22 cellular contexts compared by ENCODE assay signal in the genomic region with DNA sequence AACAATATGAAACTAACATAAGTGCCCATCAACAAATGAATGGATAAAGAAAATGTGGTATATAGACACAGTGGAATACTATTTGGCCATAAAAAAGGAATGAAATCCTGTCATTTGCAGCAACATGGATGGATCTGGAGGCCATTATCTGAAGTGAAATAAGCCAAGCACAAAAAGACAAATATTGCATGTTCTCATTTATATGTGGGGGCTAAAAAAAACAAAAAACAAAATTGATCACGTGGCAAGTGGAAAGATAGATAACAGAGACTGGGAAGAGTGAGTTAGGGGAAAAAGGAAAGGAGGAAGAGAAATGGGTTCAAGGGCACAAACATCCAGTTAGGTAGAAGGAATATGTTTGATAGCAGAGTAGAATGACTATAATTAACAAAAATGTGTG.
DNase-seq lines count a peak whose midpoint lies in the region; ATAC-seq and TF ChIP-seq lines count a peak whose summit lies in the region.
"Had no signal": no experiment of that assay in that cellular context is flagged by ENCODE, and none has a peak within 500 bp of the region (broad histone marks: within the 10 kb centered on the region; RNA-seq: fewer than 3 reads in every experiment).

No MANE protein-coding gene starts in this region.

- H3K4me3 ChIP-seq in H7 (ENCODE audit: insufficient read depth, low read depth, low read length), result no peak overlapping the region
- H3K4me3 ChIP-seq: gastroesophageal sphincter, uterus had no signal

- H3K27me3 Mint-ChIP-seq in stimulated activated naive CD8-positive, alpha-beta T cell treated with anti-CD3 and anti-CD28 coated beads, Interleukin-15, Interleukin-2, amounts not matched to agents 100 ng/mL and 50 ng/mL, for 24 hours, result no peaks in the 10 kb centered on the region
- H3K27me3 Mint-ChIP-seq in activated T-helper 1 cell treated with anti-CD3 and anti-CD28 coated beads, Interleukin-12 subunit alpha, Interleukin-12 subunit beta, Interleukin-2, Interleukin-4 antibody, amounts not matched to agents 30 ng/mL and 10 ng/mL and 1 ng/mL, durations not matched to agents 14 hours and 24 hours and 36 hours (ENCODE audit: insufficient read depth), result no peaks in the 10 kb centered on the region
- H3K27me3 Mint-ChIP-seq in immature natural killer cell (ENCODE audit: low read depth in 3 of 3), result peaks cover 9 to 20% (median 13%) of the 10 kb centered on the region in 3 donors
- H3K27me3 Mint-ChIP-seq in chondrocyte (ENCODE audit: low read depth), result no peaks in the 10 kb centered on the region

- H3K4me1 Mint-ChIP-seq in stimulated activated naive CD8-positive, alpha-beta T cell treated with anti-CD3 and anti-CD28 coated beads, Interleukin-15, Interleukin-2, amounts not matched to agents 100 ng/mL and 50 ng/mL, for 24 hours (ENCODE audit: low read depth), result peaks cover 99% of the 10 kb centered on the region
- peaks cover 98% of the 10 kb centered on the region for H3K4me1 Mint-ChIP-seq in activated T-helper 1 cell treated with anti-CD3 and anti-CD28 coated beads, Interleukin-12 subunit alpha, Interleukin-12 subunit beta, Interleukin-2, Interleukin-4 antibody, amounts not matched to agents 30 ng/mL and 10 ng/mL and 1 ng/mL, durations not matched to agents 14 hours and 24 hours and 36 hours (ENCODE audit: low read depth)
- H3K4me1 Mint-ChIP-seq in immature natural killer cell (peaks cover 70 to 71% of the 10 kb centered on the region in 2 donors), chondrocyte (ENCODE audit: low read depth) (peaks cover 54% of the 10 kb centered on the region)

- ATAC-seq in stimulated activated naive CD8-positive, alpha-beta T cell treated with anti-CD3 and anti-CD28 coated beads, Interleukin-15, Interleukin-2, amounts not matched to agents 100 U/mL and 50 U/mL, for 24 hours, result no peak
- ATAC-seq: activated CD4-positive, CD25-positive, alpha-beta regulatory T cell treated with anti-CD3 and anti-CD28 coated beads, Interleukin-2, amount 50 U/mL, for 24 hours; esophagus mucosa; gastroesophageal sphincter; sciatic nerve had no signal

- TF ChIP-seq CTCF in chondrocyte (IDR thresholded peaks at IDR 0.05), result no peak

- peak overlapping the region; percentile 99 for H3K27ac Mint-ChIP-seq in stimulated activated naive CD8-positive, alpha-beta T cell treated with anti-CD3 and anti-CD28 coated beads, Interleukin-15, Interleukin-2, amounts not matched to agents 100 ng/mL and 50 ng/mL, for 24 hours
- peak overlapping the region; percentile 100 for H3K27ac Mint-ChIP-seq in activated T-helper 1 cell treated with anti-CD3 and anti-CD28 coated beads, Interleukin-12 subunit alpha, Interleukin-12 subunit beta, Interleukin-2, Interleukin-4 antibody, amounts not matched to agents 30 ng/mL and 10 ng/mL and 1 ng/mL, durations not matched to agents 14 hours and 24 hours and 36 hours
- H3K27ac Mint-ChIP-seq in immature natural killer cell (peak overlapping the region; percentile 86 to 99 (median 98)), chondrocyte (ENCODE audit: unreplicated experiment) (no peak overlapping the region)

- H3K9me3 Mint-ChIP-seq in stimulated activated naive CD8-positive, alpha-beta T cell treated with anti-CD3 and anti-CD28 coated beads, Interleukin-15, Interleukin-2, amounts not matched to agents 100 ng/mL and 50 ng/mL, for 24 hours, result no peaks in the 10 kb centered on the region
- H3K9me3 Mint-ChIP-seq in activated T-helper 1 cell treated with anti-CD3 and anti-CD28 coated beads, Interleukin-12 subunit alpha, Interleukin-12 subunit beta, Interleukin-2, Interleukin-4 antibody, amounts not matched to agents 30 ng/mL and 10 ng/mL and 1 ng/mL, durations not matched to agents 14 hours and 24 hours and 36 hours, result peaks cover 8% of the 10 kb centered on the region
- H3K9me3 Mint-ChIP-seq in immature natural killer cell (no peaks in the 10 kb centered on the region), chondrocyte (ENCODE audit: low read depth) (no peaks in the 10 kb centered on the region)
- H3K9me3 Mint-ChIP-seq: neural crest cell had no signal

- no peaks in the 10 kb centered on the region for H3K27me3 ChIP-seq in H7 (ENCODE audit: control insufficient read depth, insufficient read depth, low read length)
- H3K27me3 ChIP-seq: gastroesophageal sphincter, uterus had no signal

- no peak for DNase-seq in stimulated activated naive CD8-positive, alpha-beta T cell treated with anti-CD3 and anti-CD28 coated beads, Interleukin-15, Interleukin-2, amounts not matched to agents 100 U/mL and 50 U/mL, for 24 hours
- no peak for DNase-seq in activated T-helper 1 cell treated with anti-CD3 and anti-CD28 coated beads, Interleukin-12 subunit alpha, Interleukin-12 subunit beta, Interleukin-2, Interleukin-4 antibody, amounts not matched to agents 30 ng/mL and 10 ng/mL and 1 ng/mL, durations not matched to agents 14 hours and 24 hours and 36 hours (ENCODE audit: low spot score)
- DNase-seq in immature natural killer cell (no peak), H7 (no peak), chondrocyte (ENCODE audit: low spot score) (no peak), COR-L47 (lab: John Stamatoyannopoulos, UW) (no peak)
- DNase-seq: activated CD8-positive, alpha-beta memory T cell treated with anti-CD3 and anti-CD28 coated beads, Interleukin-2, amount 50 U/mL, for 48 hours; effector CD8-positive, alpha-beta T cell; GF-D8; islet precursor cell; Karpas-422; NCI-H1048; NCI-H1930; stimulated activated CD4-positive, alpha-beta T cell treated with anti-CD3 and anti-CD28 coated beads, Interleukin-15, amount 100 ng/mL, for 24 hours; substantia nigra; uterus had no signal

- no peaks in the 10 kb centered on the region for H3K36me3 ChIP-seq in H7 (replicated peaks; ENCODE audit: control insufficient read depth, insufficient read depth, low read length)
- H3K36me3 ChIP-seq: uterus had no signal

- H3K4me3 Mint-ChIP-seq in stimulated activated naive CD8-positive, alpha-beta T cell treated with anti-CD3 and anti-CD28 coated beads, Interleukin-15, Interleukin-2, amounts not matched to agents 100 ng/mL and 50 ng/mL, for 24 hours, result peak overlapping the region; percentile 6
- H3K4me3 Mint-ChIP-seq in activated T-helper 1 cell treated with anti-CD3 and anti-CD28 coated beads, Interleukin-12 subunit alpha, Interleukin-12 subunit beta, Interleukin-2, Interleukin-4 antibody, amounts not matched to agents 30 ng/mL and 10 ng/mL and 1 ng/mL, durations not matched to agents 14 hours and 24 hours and 36 hours, result peak overlapping the region; percentile 86
- H3K4me3 Mint-ChIP-seq in immature natural killer cell (peak overlapping the region in 2 of 5 donors; percentile 19 to 36), chondrocyte (ENCODE audit: unreplicated experiment) (no peak overlapping the region)
- H3K4me3 Mint-ChIP-seq: neural crest cell had no signal

- peaks cover 87% of the 10 kb centered on the region for H3K36me3 Mint-ChIP-seq in stimulated activated naive CD8-positive, alpha-beta T cell treated with anti-CD3 and anti-CD28 coated beads, Interleukin-15, Interleukin-2, amounts not matched to agents 100 ng/mL and 50 ng/mL, for 24 hours (ENCODE audit: low read depth)
- peaks cover 82% of the 10 kb centered on the region for H3K36me3 Mint-ChIP-seq in activated T-helper 1 cell treated with anti-CD3 and anti-CD28 coated beads, Interleukin-12 subunit alpha, Interleukin-12 subunit beta, Interleukin-2, Interleukin-4 antibody, amounts not matched to agents 30 ng/mL and 10 ng/mL and 1 ng/mL, durations not matched to agents 14 hours and 24 hours and 36 hours (ENCODE audit: low read depth)
- H3K36me3 Mint-ChIP-seq in immature natural killer cell (peaks cover 9 to 31% (median 22%) of the 10 kb centered on the region in 3 donors), chondrocyte (ENCODE audit: low read depth) (peaks cover 17% of the 10 kb centered on the region)

- intact Hi-C loops in activated T-helper 1 cell treated with anti-CD3 and anti-CD28 coated beads, Interleukin-12 subunit alpha, Interleukin-12 subunit beta, Interleukin-2, Interleukin-4 antibody, amounts not matched to agents 30 ng/mL and 10 ng/mL and 1 ng/mL, durations not matched to agents 14 hours and 24 hours and 36 hours (cut with micrococcal nuclease), result loop anchor here (2.0 kb wide), 1 partner anchor 47 kb away; no protein-coding TSS in a partner anchor
